Comparison of ENCODE assay signal across 24 cellular contexts in genomic region chr11:125916683-125917337, GRCh38. TPM values are rescaled to one million over a fixed set of nuclear protein-coding genes. Genes with fewer than 3 reads are reported as not detected.
"Had no signal": no experiment of that assay in that cellular context is flagged by ENCODE, and none has a peak within 500 bp of the region (broad histone marks: within the 10 kb centered on the region; RNA-seq: fewer than 3 reads in every experiment).

No MANE protein-coding gene starts in this region.

- H3K27me3 ChIP-seq: ovary, testis, upper lobe of left lung had no signal

- H3K36me3 ChIP-seq: esophagus squamous epithelium, heart right ventricle, ovary, upper lobe of left lung had no signal

- H3K9me3 ChIP-seq: esophagus squamous epithelium, heart right ventricle, ovary, psoas muscle, testis, upper lobe of left lung had no signal

- ATAC-seq: heart right ventricle; natural killer cell; psoas muscle; right cardiac atrium; stimulated activated effector memory CD8-positive, alpha-beta T cell treated with anti-CD3 and anti-CD28 coated beads, Interleukin-12 subunit alpha, Interleukin-12 subunit beta, amount 100 ng/mL, for 72 hours had no signal

- DNase-seq: activated CD4-positive, CD25-positive, alpha-beta regulatory T cell treated with anti-CD3 and anti-CD28 coated beads, Interleukin-2, amount 50 U/mL, for 72 hours; activated CD8-positive, alpha-beta memory T cell treated with anti-CD3 and anti-CD28 coated beads for 24 hours; activated CD8-positive, alpha-beta memory T cell treated with anti-CD3 and anti-CD28 coated beads, Interleukin-2, amount 50 U/mL, for 48 hours; activated gamma-delta T cell treated with Interleukin-2 at 50 U/mL for 16 hours; dermis blood vessel endothelial cell; effector memory CD4-positive, alpha-beta T cell; esophagus squamous epithelium; heart right ventricle; immature natural killer cell; kidney glomerular epithelial cell; natural killer cell; ovary; psoas muscle; right cardiac atrium; stimulated activated CD4-positive, alpha-beta T cell treated with anti-CD3 and anti-CD28 coated beads, Interleukin-4, amount 100 ng/mL, for 24 hours; testis; upper lobe of left lung had no signal

- H3K4me3 ChIP-seq: esophagus squamous epithelium, heart right ventricle, ovary, psoas muscle, smooth muscle cell, testis, upper lobe of left lung had no signal

- H3K27ac ChIP-seq: esophagus squamous epithelium, heart right ventricle, ovary, psoas muscle, testis, upper lobe of left lung had no signal

- H3K4me1 ChIP-seq: esophagus squamous epithelium, heart right ventricle, psoas muscle, testis, upper lobe of left lung had no signal

RNA-seq across cellular contexts. Expression of gene DDX25, which starts 12.5 kb away (rescaled TPM):
- total RNA-seq: bronchial epithelial cell, chondrocyte, dermis blood vessel endothelial cell, endothelial cell of umbilical vein, heart right ventricle, natural killer cell, psoas muscle, right cardiac atrium had no signal
- polyA plus RNA-seq: endothelial cell of umbilical vein, immature natural killer cell, smooth muscle cell had no signal

RNA-seq across cellular contexts. Expression of gene VSIG10L2, which starts 29.0 kb away (rescaled TPM):
- total RNA-seq: bronchial epithelial cell, chondrocyte, dermis blood vessel endothelial cell, endothelial cell of umbilical vein, liver, mononuclear cell, natural killer cell, psoas muscle, smooth muscle cell, testis had no signal
- polyA plus RNA-seq: endothelial cell of umbilical vein, immature natural killer cell, liver, smooth muscle cell had no signal
